8 cellular contexts compared by ENCODE assay signal in genomic region chr3:50316657-50317242, GRCh38. TPM values are rescaled to one million over a fixed set of nuclear protein-coding genes. Genes with fewer than 3 reads are reported as not detected.
DNase-seq lines count a peak whose midpoint lies in the region; ATAC-seq and TF ChIP-seq lines count a peak whose summit lies in the region.

No MANE protein-coding gene starts in this region.

- peak; percentile 78 for DNase-seq in ELF-1 (ENCODE audit: low read depth, low spot score)
- peak; percentile 51 for DNase-seq in T follicular helper cell (ENCODE audit: low read depth)
- no peak for DNase-seq in nephron progenitor cell
- no peak for DNase-seq in NCI-H345 (lab: John Stamatoyannopoulos, UW)
- no peak for DNase-seq in KG1 (lab: John Stamatoyannopoulos, UW)

- peaks cover 35% of the 10 kb centered on the region for H3K36me3 Mint-ChIP-seq in brain
- peaks cover 50% of the 10 kb centered on the region for H3K36me3 Mint-ChIP-seq in nephron progenitor cell (ENCODE audit: low read depth)

- peak overlapping the region in 1 of 5 experiments; percentile 30 for H3K4me3 Mint-ChIP-seq in brain
- no peak overlapping the region for H3K4me3 Mint-ChIP-seq in nephron progenitor cell

- peaks cover 0 to 9% (median 0%) of the 10 kb centered on the region in 5 experiments for H3K9me3 Mint-ChIP-seq in brain
- H3K9me3 Mint-ChIP-seq in nephron progenitor cell, result peaks cover 15% of the 10 kb centered on the region

- H3K4me1 Mint-ChIP-seq in brain, result peaks cover 41% of the 10 kb centered on the region
- peaks cover 52% of the 10 kb centered on the region for H3K4me1 Mint-ChIP-seq in nephron progenitor cell

- TF ChIP-seq CTCF in brain (conservative IDR thresholded peaks at IDR 0.05), result no peak
- no peak for TF ChIP-seq CTCF in nephron progenitor cell (IDR thresholded peaks at IDR 0.05)

- no peak for ATAC-seq in GM18498 (IDR thresholded peaks at IDR 0.05; ENCODE audit: unreplicated experiment)
- ATAC-seq in GM18873 (IDR thresholded peaks at IDR 0.05; ENCODE audit: low FRiP score, unreplicated experiment), result no peak

- peaks cover 2% of the 10 kb centered on the region for H3K27me3 Mint-ChIP-seq in brain
- peaks cover 3% of the 10 kb centered on the region for H3K27me3 Mint-ChIP-seq in nephron progenitor cell (ENCODE audit: low read depth, poor library complexity)

- peak overlapping the region in 4 of 5 experiments; percentile 44 to 82 (median 48) for H3K27ac Mint-ChIP-seq in brain
- H3K27ac Mint-ChIP-seq in nephron progenitor cell, result peak overlapping the region; percentile 94

RNA-seq across cellular contexts. Expression of gene HYAL2, which starts 5.8 kb away (rescaled TPM):
- 35.2 TPM for polyA plus RNA-seq in brain (ENCODE audit: insufficient read depth, low read depth, low replicate concordance)

RNA-seq across cellular contexts. Expression of gene TUSC2, which starts 11.3 kb away (rescaled TPM):
- polyA plus RNA-seq in brain (ENCODE audit: insufficient read depth, low read depth, low replicate concordance), result 27.4 TPM

RNA-seq across cellular contexts. Expression of gene HYAL1, which starts 13.4 kb away (rescaled TPM):
- polyA plus RNA-seq in brain (ENCODE audit: insufficient read depth, low read depth, low replicate concordance), result 1.6 TPM

RNA-seq across cellular contexts. Expression of gene HYAL3, which starts 17.5 kb away (rescaled TPM):
- polyA plus RNA-seq in brain (ENCODE audit: insufficient read depth, low read depth, low replicate concordance), result 4.2 TPM

RNA-seq across cellular contexts. Expression of gene NAA80, which starts 17.5 kb away (rescaled TPM):
- polyA plus RNA-seq in brain (ENCODE audit: insufficient read depth, low read depth, low replicate concordance), result 14.0 TPM

Comparison
In these comparisons a context has a peak if more than half of its experiments do, and no peak if none do; other contexts are left out.
1. DNase-seq: peak in ELF-1 (single experiment) and T follicular helper cell (single experiment); none in nephron progenitor cell (single experiment), NCI-H345 (single experiment) and KG1 (single experiment).